Comparison of ENCODE assay signal across 37 cellular contexts in genomic region chrX:131279617-131280016, GRCh38. TPM values are rescaled to one million over a fixed set of nuclear protein-coding genes. Genes with fewer than 3 reads are reported as not detected.
"Had no signal": no experiment of that assay in that cellular context is flagged by ENCODE, and none has a peak within 500 bp of the region (broad histone marks: within the 10 kb centered on the region; RNA-seq: fewer than 3 reads in every experiment).

No MANE protein-coding gene starts in this region.

- ATAC-seq: activated CD4-positive, alpha-beta T cell treated with anti-CD3 and anti-CD28 coated beads for 36 hours; activated CD4-positive, CD25-positive, alpha-beta regulatory T cell treated with anti-CD3 and anti-CD28 coated beads, Interleukin-2, amount 50 U/mL, for 24 hours; activated naive CD8-positive, alpha-beta T cell treated with anti-CD3 and anti-CD28 coated beads, Interleukin-2, amount 50 U/mL, for 24 hours; activated T-cell treated with anti-CD3 and anti-CD28 coated beads, Interleukin-2, amount 50 U/mL, for 4 hours; PC-3 had no signal

- H3K4me3 ChIP-seq: Peyer's patch, SJSA1 had no signal

- H3K4me3 Mint-ChIP-seq: activated CD4-positive, alpha-beta memory T cell treated with anti-CD3 and anti-CD28 coated beads for 36 hours; activated CD4-positive, alpha-beta T cell treated with anti-CD3 and anti-CD28 coated beads for 36 hours; activated CD4-positive, alpha-beta T cell treated with anti-CD3 and anti-CD28 coated beads, Interleukin-2, amount 10 ng/mL, durations not matched to agents 7 days and 5 days; activated naive CD4-positive, alpha-beta T cell treated with anti-CD3 and anti-CD28 coated beads, Interleukin-2, amount 10 ng/mL, durations not matched to agents 7 days and 5 days; activated naive CD8-positive, alpha-beta T cell; activated naive CD8-positive, alpha-beta T cell treated with anti-CD3 and anti-CD28 coated beads, Interleukin-2, amount 50 U/mL, for 24 hours; activated T-cell treated with anti-CD3 and anti-CD28 coated beads, Interleukin-2, amount 50 U/mL, for 4 hours; brain; IgD-negative memory B cell; T-helper 1 cell treated with Interleukin-12 subunit alpha and Interleukin-12 subunit beta and Interleukin-4 antibody, amounts not matched to agents 30 μg/mL and 1 μg/mL, for 36 hours; T-helper 2 cell treated with Interferon-gamma antibody and Interleukin-4, amounts not matched to agents 5 μg/mL and 100 μg/mL, for 36 hours had no signal

- H3K4me2 ChIP-seq: SK-N-SH had no signal

- H3K9me2 ChIP-seq: SK-N-SH had no signal

- H3K27me3 Mint-ChIP-seq: activated CD4-positive, alpha-beta T cell treated with anti-CD3 and anti-CD28 coated beads, Interleukin-2, amount 10 ng/mL, durations not matched to agents 7 days and 5 days; activated naive CD8-positive, alpha-beta T cell had no signal

- DNase-seq: activated CD4-positive, alpha-beta memory T cell treated with anti-CD3 and anti-CD28 coated beads for 36 hours; activated CD4-positive, alpha-beta T cell treated with anti-CD3 and anti-CD28 coated beads for 36 hours; activated CD4-positive, alpha-beta T cell treated with anti-CD3 and anti-CD28 coated beads, Interleukin-2, amount 10 ng/mL, durations not matched to agents 7 days and 5 days; activated CD8-positive, alpha-beta memory T cell treated with anti-CD3 and anti-CD28 coated beads, Interleukin-2, amount 50 U/mL, for 4 hours; activated effector memory CD4-positive, alpha-beta T cell treated with Interleukin-2 at 50 U/mL for 16 hours; activated naive CD4-positive, alpha-beta T cell treated with anti-CD3 and anti-CD28 coated beads, Interleukin-2, amount 10 ng/mL, durations not matched to agents 7 days and 5 days; activated naive CD8-positive, alpha-beta T cell treated with anti-CD3 and anti-CD28 coated beads, Interleukin-2, amount 50 U/mL, for 24 hours; activated T-cell treated with anti-CD3 and anti-CD28 coated beads for 4 hours; activated T-cell treated with anti-CD3 and anti-CD28 coated beads, Interleukin-2, amount 50 U/mL, for 4 hours; anterior cingulate cortex; caudate nucleus; cerebellar nuclear complex; Kasumi-1; KG1; MM.1S; MV-4-11; NCI-H1092; NCI-H1417 treated with DMSO at 0.1 percent for 48 hours; NCI-H1694 treated with DMSO at 0.1 percent for 48 hours; NCI-H2029; NCI-H345; NCI-H524 treated with DMSO at 0.1 percent for 48 hours; NCI-H82; NK-92 treated with Interleukin-12 subunit alpha and Interleukin-12 subunit beta, amount 100 ng/mL, for 24 hours; PC-3; Peyer's patch; RPMI8226; SHP77 treated with DMSO at 0.1 percent for 48 hours; SK-N-SH had no signal

- H3K36me3 Mint-ChIP-seq: activated CD4-positive, alpha-beta memory T cell treated with anti-CD3 and anti-CD28 coated beads for 36 hours; activated naive CD4-positive, alpha-beta T cell treated with anti-CD3 and anti-CD28 coated beads, Interleukin-2, amount 10 ng/mL, durations not matched to agents 7 days and 5 days; activated naive CD8-positive, alpha-beta T cell; IgD-negative memory B cell had no signal

- H3K27ac ChIP-seq: Peyer's patch, SJSA1 had no signal

- H3K9me3 Mint-ChIP-seq: activated CD4-positive, alpha-beta memory T cell treated with anti-CD3 and anti-CD28 coated beads for 36 hours; activated CD4-positive, alpha-beta T cell treated with anti-CD3 and anti-CD28 coated beads, Interleukin-2, amount 10 ng/mL, durations not matched to agents 7 days and 5 days; activated naive CD4-positive, alpha-beta T cell treated with anti-CD3 and anti-CD28 coated beads, Interleukin-2, amount 10 ng/mL, durations not matched to agents 7 days and 5 days; activated naive CD8-positive, alpha-beta T cell treated with anti-CD3 and anti-CD28 coated beads, Interleukin-2, amount 50 U/mL, for 24 hours; activated T-cell treated with anti-CD3 and anti-CD28 coated beads, Interleukin-2, amount 50 U/mL, for 4 hours; brain; T-helper 1 cell treated with Interleukin-12 subunit alpha and Interleukin-12 subunit beta and Interleukin-4 antibody, amounts not matched to agents 30 μg/mL and 1 μg/mL, for 36 hours; T-helper 2 cell treated with Interferon-gamma antibody and Interleukin-4, amounts not matched to agents 5 μg/mL and 100 μg/mL, for 36 hours had no signal

- H3K27me3 ChIP-seq: Peyer's patch, SJSA1 had no signal

- H3K36me3 ChIP-seq: Peyer's patch, SJSA1 had no signal

- H3K4me1 Mint-ChIP-seq: activated CD4-positive, alpha-beta T cell treated with anti-CD3 and anti-CD28 coated beads for 36 hours; activated CD4-positive, alpha-beta T cell treated with anti-CD3 and anti-CD28 coated beads, Interleukin-2, amount 10 ng/mL, durations not matched to agents 7 days and 5 days; activated naive CD4-positive, alpha-beta T cell treated with anti-CD3 and anti-CD28 coated beads, Interleukin-2, amount 10 ng/mL, durations not matched to agents 7 days and 5 days; activated naive CD8-positive, alpha-beta T cell treated with anti-CD3 and anti-CD28 coated beads, Interleukin-2, amount 50 U/mL, for 24 hours; IgD-negative memory B cell had no signal

- H3K27ac Mint-ChIP-seq: activated CD4-positive, alpha-beta memory T cell treated with anti-CD3 and anti-CD28 coated beads for 36 hours; activated CD4-positive, alpha-beta T cell treated with anti-CD3 and anti-CD28 coated beads for 36 hours; activated CD4-positive, alpha-beta T cell treated with anti-CD3 and anti-CD28 coated beads, Interleukin-2, amount 10 ng/mL, durations not matched to agents 7 days and 5 days; activated naive CD4-positive, alpha-beta T cell treated with anti-CD3 and anti-CD28 coated beads, Interleukin-2, amount 10 ng/mL, durations not matched to agents 7 days and 5 days; activated naive CD8-positive, alpha-beta T cell; activated naive CD8-positive, alpha-beta T cell treated with anti-CD3 and anti-CD28 coated beads, Interleukin-2, amount 50 U/mL, for 24 hours; brain; IgD-negative memory B cell; T-helper 1 cell treated with Interleukin-12 subunit alpha and Interleukin-12 subunit beta and Interleukin-4 antibody, amounts not matched to agents 30 μg/mL and 1 μg/mL, for 36 hours; T-helper 2 cell treated with Interferon-gamma antibody and Interleukin-4, amounts not matched to agents 5 μg/mL and 100 μg/mL, for 36 hours had no signal

- H3K4me1 ChIP-seq: Peyer's patch, SJSA1 had no signal

- H3K9me3 ChIP-seq: Peyer's patch, SJSA1, SK-N-SH had no signal

RNA-seq across cellular contexts. Expression of gene IGSF1, which starts 9.5 kb away (rescaled TPM):
- total RNA-seq: activated CD4-positive, alpha-beta memory T cell treated with anti-CD3 and anti-CD28 coated beads for 36 hours; activated CD4-positive, alpha-beta T cell treated with anti-CD3 and anti-CD28 coated beads for 36 hours; activated CD4-positive, alpha-beta T cell treated with anti-CD3 and anti-CD28 coated beads, Interleukin-2, amount 10 ng/mL, durations not matched to agents 7 days and 5 days; activated T-cell treated with anti-CD3 and anti-CD28 coated beads, Interleukin-2, amount 50 U/mL, for 4 hours; bronchial epithelial cell; PC-3; Peyer's patch; SJSA1 had no signal
- polyA plus RNA-seq: IgD-negative memory B cell had no signal
